11 cellular contexts compared by ENCODE assay signal in genomic region chr4:141130947-141131545, GRCh38. TPM values are rescaled to one million over a fixed set of nuclear protein-coding genes. Genes with fewer than 3 reads are reported as not detected.
A peak's percentile ranks its signal among the peaks of the same experiment; 100 is the strongest.
DNase-seq lines count a peak whose midpoint lies in the region; ATAC-seq, FAIRE-seq and TF ChIP-seq lines count a peak whose summit lies in the region.
"Had no signal": no experiment of that assay in that cellular context is flagged by ENCODE, and none has a peak within 500 bp of the region (broad histone marks: within the 10 kb centered on the region; RNA-seq: fewer than 3 reads in every experiment).

No MANE protein-coding gene starts in this region.

- no peaks in the 10 kb centered on the region for H3K9me3 Mint-ChIP-seq in endodermal cell

- DNase-seq in AG04450 (ENCODE audit: low read depth, low spot score) (no peak), endodermal cell (no peak), anterior cingulate cortex (lab: John Stamatoyannopoulos, UW) (no peak), frontal cortex (ENCODE audit: low spot score in 2 of 2) (no peak)
- DNase-seq in stimulated activated naive CD4-positive, alpha-beta T cell (lab: John Stamatoyannopoulos, UW) = no peak
- DNase-seq: cerebellar nuclear complex had no signal

- ATAC-seq in GM19395 (IDR thresholded peaks at IDR 0.05; ENCODE audit: unreplicated experiment) = no peak

- H3K27me3 ChIP-seq in AG04450 (ENCODE audit: control insufficient read depth, insufficient read depth, low read length) (no peaks in the 10 kb centered on the region), HUES6 (ENCODE audit: control insufficient read depth, insufficient read depth, low read length) (peaks cover 41% of the 10 kb centered on the region), endodermal cell (ENCODE audit: control insufficient read depth, insufficient read depth, low read length, poor library complexity, severe bottlenecking) (peaks cover 23% of the 10 kb centered on the region), neuron (ENCODE audit: insufficient read depth, low read length) (no peaks in the 10 kb centered on the region)

- WGBS in endodermal cell (ENCODE audit: insufficient coverage in 1 of 2, insufficient read length in 1 of 2), 2 experiments = 70 to 81% methylated on average over 2 to 5 of the region's 5 CpGs

- no peak overlapping the region for H3K27ac ChIP-seq in AG04450 (ENCODE audit: low read depth, low read length)
- no peak overlapping the region for H3K27ac ChIP-seq in HUES6 (ENCODE audit: low read depth, low read length)
- H3K27ac ChIP-seq in endodermal cell (ENCODE audit: low read depth, low read length) = no peak overlapping the region

- H3K27me3 Mint-ChIP-seq in endodermal cell (ENCODE audit: insufficient read depth) = peaks cover 22% of the 10 kb centered on the region

- no peaks in the 10 kb centered on the region for H3K36me3 ChIP-seq in HUES6 (ENCODE audit: control insufficient read depth, insufficient read depth, low read length)
- H3K36me3 ChIP-seq in endodermal cell (ENCODE audit: control insufficient read depth, insufficient read depth, low read length) = no peaks in the 10 kb centered on the region
- peaks cover 5% of the 10 kb centered on the region for H3K36me3 ChIP-seq in neuron (ENCODE audit: insufficient read depth, low read length)

- peak overlapping the region; percentile 83 for H3K4me3 Mint-ChIP-seq in endodermal cell

- peaks cover 14% of the 10 kb centered on the region for H3K4me1 ChIP-seq in HUES6 (ENCODE audit: control insufficient read depth, insufficient read depth, low read length)
- peaks cover 7% of the 10 kb centered on the region for H3K4me1 ChIP-seq in endodermal cell (ENCODE audit: control insufficient read depth, insufficient read depth, low read length)
- H3K4me1 ChIP-seq in neuron (ENCODE audit: insufficient read depth, low read length) = peaks cover 20% of the 10 kb centered on the region

- no peak overlapping the region for H3K9ac ChIP-seq in HUES6 (ENCODE audit: low read length)
- no peak overlapping the region for H3K9ac ChIP-seq in endodermal cell (ENCODE audit: extremely low read depth, low read length, poor library complexity, severe bottlenecking)

- peak overlapping the region; percentile 82 for H3K4me3 ChIP-seq in AG04450 (ENCODE audit: low read depth, low read length)
- H3K4me3 ChIP-seq in HUES6 (ENCODE audit: low read depth, low read length) = peak overlapping the region; percentile 94; the same call in 1 of the 2 replicates
- peak overlapping the region; percentile 88 for H3K4me3 ChIP-seq in endodermal cell (ENCODE audit: low read length)
- H3K4me3 ChIP-seq in neuron (ENCODE audit: low read length) = peak overlapping the region; percentile 79

- no peak overlapping the region for H3K27ac Mint-ChIP-seq in endodermal cell

- no peak overlapping the region for H2AFZ ChIP-seq in neuron (ENCODE audit: low read depth, low read length)

- H3K4me1 Mint-ChIP-seq in endodermal cell = peaks cover 20% of the 10 kb centered on the region

- no peak for FAIRE-seq in frontal cortex (lab: Jason Lieb, UNC)
- FAIRE-seq: GM12892 had no signal

- no peak for TF ChIP-seq CTCF in AG04450 (IDR thresholded peaks at IDR 0.05; ENCODE audit: low read depth, low read length)
- no peak for TF ChIP-seq CTCF in endodermal cell (conservative IDR thresholded peaks at IDR 0.05)

- no peaks in the 10 kb centered on the region for H3K36me3 Mint-ChIP-seq in endodermal cell (ENCODE audit: low read depth)

- POLR2A ChIA-PET in AG04450 (lab: Yijun Ruan, JAX) = no interaction called here

- H3K9me3 ChIP-seq in AG04450 (ENCODE audit: control insufficient read depth, insufficient read depth, low read length) (no peaks in the 10 kb centered on the region), HUES6 (ENCODE audit: control insufficient read depth, insufficient read depth, low read depth, low read length) (no peaks in the 10 kb centered on the region), endodermal cell (ENCODE audit: control insufficient read depth, low read length) (no peaks in the 10 kb centered on the region), neuron (ENCODE audit: low read length) (peaks cover 2% of the 10 kb centered on the region)

- CTCF ChIA-PET in AG04450 (lab: Charles Lee) = interaction anchor here (0.6 to 7.1 kb wide), 5 partner anchors 135 to 781 kb away, joined by 3 to 171 read pairs (median 45); no protein-coding TSS in a partner anchor

RNA-seq across cellular contexts. Expression of gene RNF150, which starts 2.2 kb away (rescaled TPM):
- polyA plus RNA-seq in AG04450 (2011; rRNA removed) = 9.8 and 10.3 TPM in 2 replicates
- polyA minus RNA-seq in AG04450 (2011; rRNA and poly(A)+ RNA removed) = 26.3 and 36.0 TPM in 2 replicates
- total RNA-seq in endodermal cell (10 to 100 TPM in 1 of 2 donors, 1 to 10 TPM in 1; 8.2 to 10.4 TPM), frontal cortex (28.5 TPM)
- polyA plus RNA-seq in endodermal cell (2013, experiment 1 of 2) = 8.2 TPM
- 6.5 TPM for polyA plus RNA-seq in endodermal cell (2013, experiment 2 of 2)
- total RNA-seq: HT-29 had no signal
